In genomic region chr2:191350826-191351225, GRCh38 we compare ENCODE assay signal across 1 cellular context.
TF ChIP-seq lines count a peak whose summit lies in the region.

No MANE protein-coding gene starts in this region.

TF ChIP-seq in GM23338, 12 proteins besides CTCF, POLR2A, EP300 and RAD21 (continued from another document):
- TF ChIP-seq ZNF462 (CRISPR knock-in tag; IDR thresholded peaks at IDR 0.05) (no peak), POLR2AphosphoS5 (IDR thresholded peaks at IDR 0.05; ENCODE audit: low read depth) (no peak), ETS1 (IDR thresholded peaks at IDR 0.05) (no peak), EZH2phosphoT487 (IDR thresholded peaks at IDR 0.05; ENCODE audit: unreplicated experiment) (no peak), JUNB (IDR thresholded peaks at IDR 0.05; ENCODE audit: unreplicated experiment) (no peak), STAT1 (IDR thresholded peaks at IDR 0.05; ENCODE audit: unreplicated experiment) (no peak), ZNF331 (CRISPR knock-in tag; IDR thresholded peaks at IDR 0.05; ENCODE audit: low read depth) (no peak)
TF ChIP-seq in GM23338: peak in this region for 0.
